ENCODE assay signal across 1 cellular context in the genomic region with DNA sequence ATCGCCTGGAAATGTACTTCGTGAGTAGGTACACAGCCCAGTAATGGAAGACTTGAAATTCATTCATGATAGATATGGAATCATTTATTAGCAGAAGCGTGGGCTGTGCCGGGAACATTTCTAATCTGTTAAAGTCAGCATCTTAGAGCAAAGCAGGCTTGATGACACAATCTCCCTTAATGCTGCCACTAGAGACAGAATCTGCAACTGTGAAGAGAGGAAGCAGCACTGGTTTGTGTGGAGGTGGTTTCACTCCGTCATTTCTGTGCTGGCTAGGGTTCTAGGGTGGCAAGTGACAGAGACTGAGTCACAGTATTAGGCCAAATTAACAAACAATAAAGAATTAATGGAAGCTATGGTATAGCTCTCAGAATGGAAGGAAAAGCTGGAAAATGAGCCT.
TF ChIP-seq lines count a peak whose summit lies in the region.

No MANE protein-coding gene starts in this region.

TF ChIP-seq in SK-N-SH treated with all-trans-retinoic acid at 6 μM for 48 hours, 23 proteins besides CTCF, POLR2A, EP300 and RAD21 (continued from another document):
- TF ChIP-seq, protein P1, sequence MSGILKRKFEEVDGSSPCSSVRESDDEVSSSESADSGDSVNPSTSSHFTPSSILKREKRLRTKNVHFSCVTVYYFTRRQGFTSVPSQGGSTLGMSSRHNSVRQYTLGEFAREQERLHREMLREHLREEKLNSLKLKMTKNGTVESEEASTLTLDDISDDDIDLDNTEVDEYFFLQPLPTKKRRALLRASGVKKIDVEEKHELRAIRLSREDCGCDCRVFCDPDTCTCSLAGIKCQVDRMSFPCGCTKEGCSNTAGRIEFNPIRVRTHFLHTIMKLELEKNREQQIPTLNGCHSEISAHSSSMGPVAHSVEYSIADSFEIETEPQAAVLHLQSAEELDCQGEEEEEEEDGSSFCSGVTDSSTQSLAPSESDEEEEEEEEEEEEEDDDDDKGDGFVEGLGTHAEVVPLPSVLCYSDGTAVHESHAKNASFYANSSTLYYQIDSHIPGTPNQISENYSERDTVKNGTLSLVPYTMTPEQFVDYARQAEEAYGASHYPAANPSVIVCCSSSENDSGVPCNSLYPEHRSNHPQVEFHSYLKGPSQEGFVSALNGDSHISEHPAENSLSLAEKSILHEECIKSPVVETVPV (CRISPR knock-in tag; IDR thresholded peaks at IDR 0.05): no peak
- no peak for TF ChIP-seq SNAI2 (CRISPR knock-in tag; IDR thresholded peaks at IDR 0.05)
- no peak for TF ChIP-seq ZFP30 (CRISPR knock-in tag; IDR thresholded peaks at IDR 0.05)
- TF ChIP-seq BACH2 (CRISPR knock-in tag; IDR thresholded peaks at IDR 0.05; ENCODE audit: borderline replicate concordance): no peak
- TF ChIP-seq CSDC2 (CRISPR knock-in tag; IDR thresholded peaks at IDR 0.05): no peak
